Comparison of ENCODE assay signal across 30 cellular contexts in the genomic region with DNA sequence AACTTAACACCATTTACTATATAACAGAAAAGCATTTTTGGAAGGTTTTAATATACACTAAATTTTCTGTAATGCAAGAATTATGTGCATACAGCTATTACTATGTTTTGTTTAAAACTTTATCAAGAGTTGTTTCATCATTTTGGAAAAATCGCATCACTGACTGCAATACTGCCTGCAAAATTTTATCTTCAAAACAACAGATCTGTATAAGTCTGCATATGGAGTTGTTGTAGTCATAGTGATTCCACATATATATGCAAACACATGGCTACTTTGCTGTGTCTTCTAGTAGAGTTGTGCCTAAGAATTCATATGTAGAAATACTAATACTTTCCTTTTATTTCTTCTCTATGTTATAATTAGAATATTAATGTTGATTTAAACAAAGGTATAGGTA. TPM values are rescaled to one million over a fixed set of nuclear protein-coding genes. Genes with fewer than 3 reads are reported as not detected.
"Had no signal": no experiment of that assay in that cellular context is flagged by ENCODE, and none has a peak within 500 bp of the region (broad histone marks: within the 10 kb centered on the region; RNA-seq: fewer than 3 reads in every experiment).

No MANE protein-coding gene starts in this region.

- H3K9me3 Mint-ChIP-seq: naive thymus-derived CD4-positive, alpha-beta T cell; natural killer cell treated with Interleukin-12 subunit alpha and Interleukin-12 subunit beta and Interleukin-15 and Interleukin-18, amount 100 ng/mL, for 72 hours; stimulated activated naive CD8-positive, alpha-beta T cell treated with anti-CD3 and anti-CD28 coated beads, Interleukin-15, Interleukin-2, amounts not matched to agents 100 ng/mL and 50 ng/mL, for 24 hours had no signal

- H3K27ac Mint-ChIP-seq: immature natural killer cell; naive thymus-derived CD4-positive, alpha-beta T cell; natural killer cell treated with Interleukin-12 subunit alpha and Interleukin-12 subunit beta and Interleukin-15 and Interleukin-18, amount 100 ng/mL, for 72 hours; progenitor cell of endocrine pancreas; stimulated activated naive CD8-positive, alpha-beta T cell treated with anti-CD3 and anti-CD28 coated beads, Interleukin-15, Interleukin-2, amounts not matched to agents 100 ng/mL and 50 ng/mL, for 24 hours had no signal

- H3K27ac ChIP-seq: left lung, ovary, right atrium auricular region, right lobe of liver, suprapubic skin, thoracic aorta, tibial artery, upper lobe of right lung had no signal

- H3K36me3 Mint-ChIP-seq: immature natural killer cell; naive thymus-derived CD4-positive, alpha-beta T cell; natural killer cell treated with Interleukin-12 subunit alpha and Interleukin-12 subunit beta and Interleukin-15 and Interleukin-18, amount 100 ng/mL, for 72 hours had no signal

- H3K4me3 Mint-ChIP-seq: immature natural killer cell; naive thymus-derived CD4-positive, alpha-beta T cell; natural killer cell treated with Interleukin-12 subunit alpha and Interleukin-12 subunit beta and Interleukin-15 and Interleukin-18, amount 100 ng/mL, for 72 hours; stimulated activated naive CD8-positive, alpha-beta T cell treated with anti-CD3 and anti-CD28 coated beads, Interleukin-15, Interleukin-2, amounts not matched to agents 100 ng/mL and 50 ng/mL, for 24 hours had no signal

- H3K27me3 ChIP-seq: left lung, ovary, right atrium auricular region, right lobe of liver, suprapubic skin, tibial artery, upper lobe of right lung had no signal

- H3K36me3 ChIP-seq: left lung, ovary, right atrium auricular region, right lobe of liver, suprapubic skin, thoracic aorta, tibial artery, upper lobe of right lung had no signal

- H3K4me1 ChIP-seq: right atrium auricular region had no signal

- DNase-seq: hypothalamus; immature natural killer cell; kidney; left colon; left lung; midbrain; mucosa of descending colon; naive thymus-derived CD4-positive, alpha-beta T cell; ovary; right lobe of liver; stimulated activated CD4-positive, alpha-beta T cell treated with anti-CD3 and anti-CD28 coated beads, Interleukin-12 subunit alpha, Interleukin-12 subunit beta, amount 100 ng/mL, for 4 hours; stimulated activated CD4-positive, alpha-beta T cell treated with anti-CD3 and anti-CD28 coated beads, Interleukin-15, amount 100 ng/mL, for 24 hours; stimulated activated CD4-positive, alpha-beta T cell treated with anti-CD3 and anti-CD28 coated beads, Interleukin-2, amount 100 ng/mL, for 24 hours; stimulated activated CD4-positive, alpha-beta T cell treated with anti-CD3 and anti-CD28 coated beads, Interleukin-4, amount 100 ng/mL, for 1 hour; stimulated activated naive CD4-positive, alpha-beta T cell; tibial artery; upper lobe of right lung had no signal

- H3K4me3 ChIP-seq: left lung, lung, mucosa of descending colon, ovary, right atrium auricular region, right lobe of liver, suprapubic skin, thoracic aorta, tibial artery, upper lobe of right lung had no signal

- FAIRE-seq: islet of Langerhans, kidney, urothelium cell line had no signal

- H3K9me3 ChIP-seq: left lung, mucosa of descending colon, ovary, right atrium auricular region, right lobe of liver, suprapubic skin, thoracic aorta, tibial artery, upper lobe of right lung had no signal

- H3K4me1 Mint-ChIP-seq: immature natural killer cell; naive thymus-derived CD4-positive, alpha-beta T cell had no signal

RNA-seq across cellular contexts. Expression of gene LAMC1, which starts 23.1 kb away (rescaled TPM):
- polyA plus RNA-seq: naive thymus-derived CD4-positive, alpha-beta T cell had no signal

RNA-seq across cellular contexts. Expression of gene SHCBP1L, which starts 47.2 kb away (rescaled TPM):
- total RNA-seq: kidney; left colon; left lung; lung; mesenteric fat pad; mucosa of descending colon; myocyte; naive thymus-derived CD4-positive, alpha-beta T cell; natural killer cell treated with Interleukin-12 subunit alpha and Interleukin-12 subunit beta and Interleukin-15 and Interleukin-18, amount 100 ng/mL, for 72 hours; ovary; progenitor cell of endocrine pancreas; pulmonary artery endothelial cell; right atrium auricular region; right lobe of liver; suprapubic skin; thoracic aorta; upper lobe of right lung had no signal
- polyA plus RNA-seq: immature natural killer cell; lung; naive thymus-derived CD4-positive, alpha-beta T cell; neural cell; ovary had no signal
